1 cellular context compared by ENCODE assay signal in genomic region chr7:77796109-77796508, GRCh38.
TF ChIP-seq lines count a peak whose summit lies in the region.

No MANE protein-coding gene starts in this region.

TF ChIP-seq in K562, 482 proteins besides CTCF, POLR2A, EP300 and RAD21:
- peak; percentile 8; the same call in 1 of the 2 replicates for TF ChIP-seq MAFF (IDR thresholded peaks at IDR 0.05; ENCODE audit: low read length)
- TF ChIP-seq BCL6 (CRISPR knock-in tag; IDR thresholded peaks at IDR 0.05), result no peak
- peak; percentile 64; the same call in 1 of the 2 replicates for TF ChIP-seq C11orf30 (IDR thresholded peaks at IDR 0.05; ENCODE audit: low read depth)
- peak; percentile 79 for TF ChIP-seq ZNF316 (IDR thresholded peaks at IDR 0.05)
- TF ChIP-seq FOXP1 (CRISPR knock-in tag; IDR thresholded peaks at IDR 0.05), result no peak
- TF ChIP-seq SMARCB1 (IDR thresholded peaks at IDR 0.05; ENCODE audit: insufficient read length, low read depth), result no peak
- no peak for TF ChIP-seq EHMT2 (IDR thresholded peaks at IDR 0.05)
- no peak for TF ChIP-seq BHLHE40 (IDR thresholded peaks at IDR 0.05; ENCODE audit: low read length)
- no peak for TF ChIP-seq DDX20 (tag; IDR thresholded peaks at IDR 0.05; ENCODE audit: low read depth)
- no peak for TF ChIP-seq PREB (CRISPR knock-in tag; IDR thresholded peaks at IDR 0.05)
- TF ChIP-seq NUFIP1 (IDR thresholded peaks at IDR 0.05; ENCODE audit: partially characterized antibody), result no peak
- TF ChIP-seq DPF2 (IDR thresholded peaks at IDR 0.05), result no peak
- TF ChIP-seq MAFG (tag; conservative IDR thresholded peaks at IDR 0.05), result 0 out of 2 replicates have a peak, but pooled peaks have one; percentile 31
